Comparison of ENCODE assay signal across 27 cellular contexts in the genomic region with DNA sequence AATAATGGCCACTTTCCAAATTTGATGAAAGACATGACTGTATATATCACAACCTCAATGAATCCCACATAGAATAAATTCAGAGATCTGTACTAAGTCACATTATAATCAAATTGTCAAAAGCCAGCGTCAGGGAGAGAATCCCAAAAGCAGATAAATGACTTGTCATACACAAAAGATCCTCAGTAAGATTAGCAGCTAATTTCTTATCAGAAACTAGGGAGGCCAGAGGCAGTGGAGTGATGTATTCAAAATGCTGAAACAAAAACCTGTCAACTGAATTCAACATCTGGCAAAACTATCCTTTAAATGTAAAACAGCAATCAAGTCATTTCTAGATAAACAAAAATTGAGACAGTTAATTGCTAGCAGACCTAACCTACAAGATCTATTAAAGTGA. TPM values are rescaled to one million over a fixed set of nuclear protein-coding genes. Genes with fewer than 3 reads are reported as not detected.
DNase-seq lines count a peak whose midpoint lies in the region; ATAC-seq, FAIRE-seq and TF ChIP-seq lines count a peak whose summit lies in the region.
"Had no signal": no experiment of that assay in that cellular context is flagged by ENCODE, and none has a peak within 500 bp of the region (broad histone marks: within the 10 kb centered on the region; RNA-seq: fewer than 3 reads in every experiment).

No MANE protein-coding gene starts in this region.

- H3K79me2 ChIP-seq in SK-N-SH (ENCODE audit: insufficient read depth) (peaks cover 45% of the 10 kb centered on the region), astrocyte (ENCODE audit: insufficient read depth, low read length) (no peaks in the 10 kb centered on the region)

- TF ChIP-seq RAD21 in SK-N-SH (IDR thresholded peaks at IDR 0.05; ENCODE audit: low read length), result no peak

- H3F3A ChIP-seq in SK-N-SH (replicated peaks; ENCODE audit: insufficient read depth), result peaks cover 16% of the 10 kb centered on the region

- no peak overlapping the region for H3K4me3 Mint-ChIP-seq in astrocyte (ENCODE audit: unreplicated experiment)
- no peak overlapping the region for H3K4me3 Mint-ChIP-seq in activated T-helper 17 cell treated with anti-CD3 and anti-CD28 coated beads, Interleukin-2, amount 50 U/mL, for 72 hours
- H3K4me3 Mint-ChIP-seq: CD14-positive monocyte; CD4-positive, alpha-beta memory T cell; CD4-positive, CD25-positive, alpha-beta regulatory T cell; CD8-positive, alpha-beta memory T cell had no signal

- no peaks in the 10 kb centered on the region for H3K4me1 ChIP-seq in HEK293 (ENCODE audit: control insufficient read depth, insufficient read depth, low read length)
- H3K4me1 ChIP-seq in SK-N-SH (ENCODE audit: control insufficient read depth in 1 of 2, insufficient read depth in 2 of 2, low read depth in 1 of 2, low read length in 1 of 2), result peaks cover 0 to 15% of the 10 kb centered on the region in 2 experiments; a peak in 3 of 4 replicates
- H3K4me1 ChIP-seq in astrocyte (ENCODE audit: insufficient read depth, low read length), result peaks cover 14% of the 10 kb centered on the region
- no peaks in the 10 kb centered on the region for H3K4me1 ChIP-seq in left ventricle myocardium inferior
- H3K4me1 ChIP-seq: BLaER1 had no signal

- POLR2A ChIA-PET in HEK293 (lab: Yijun Ruan, JAX), result no interaction called here
- POLR2A ChIA-PET in SK-N-SH (lab: Yijun Ruan, JAX), result no interaction called here

- no peak overlapping the region for H3K27ac Mint-ChIP-seq in astrocyte (ENCODE audit: unreplicated experiment)
- no peak overlapping the region for H3K27ac Mint-ChIP-seq in activated T-helper 17 cell treated with anti-CD3 and anti-CD28 coated beads, Interleukin-2, amount 50 U/mL, for 72 hours
- H3K27ac Mint-ChIP-seq: CD14-positive monocyte; CD4-positive, alpha-beta memory T cell; CD4-positive, CD25-positive, alpha-beta regulatory T cell; CD8-positive, alpha-beta memory T cell had no signal

- H4K20me1 ChIP-seq in SK-N-SH (ENCODE audit: insufficient read depth) (no peaks in the 10 kb centered on the region), astrocyte (ENCODE audit: insufficient read depth, low read length) (no peaks in the 10 kb centered on the region)
- H4K20me1 ChIP-seq: BLaER1 had no signal

- H3K27ac ChIP-seq in HEK293 (ENCODE audit: extremely low read depth, low read depth, low read length) (no peak overlapping the region), SK-N-SH (ENCODE audit: low read depth in 2 of 2, low read length in 1 of 2) (peak overlapping the region in 1 of 2 experiments; percentile 77; a peak in 1 of 4 replicates), astrocyte (ENCODE audit: low read depth, low read length) (no peak overlapping the region), left ventricle myocardium inferior (replicated peaks) (no peak overlapping the region)
- H3K27ac ChIP-seq: BLaER1 had no signal

- H3K36me3 Mint-ChIP-seq in astrocyte (ENCODE audit: low read depth, unreplicated experiment), result peaks cover 2% of the 10 kb centered on the region
- H3K36me3 Mint-ChIP-seq in activated T-helper 17 cell treated with anti-CD3 and anti-CD28 coated beads, Interleukin-2, amount 50 U/mL, for 72 hours (ENCODE audit: low read depth), result no peaks in the 10 kb centered on the region
- H3K36me3 Mint-ChIP-seq: CD14-positive monocyte; CD4-positive, alpha-beta memory T cell; CD4-positive, CD25-positive, alpha-beta regulatory T cell; CD8-positive, alpha-beta memory T cell had no signal

- TF ChIP-seq CTCF in HEK293 (tag by site-specific recombination; IDR thresholded peaks at IDR 0.05) (no peak), SK-N-SH (IDR thresholded peaks at IDR 0.05) (no peak), astrocyte (IDR thresholded peaks at IDR 0.05; ENCODE audit: insufficient read depth, low read depth, low read length) (no peak), left ventricle myocardium inferior (IDR thresholded peaks at IDR 0.05; ENCODE audit: borderline replicate concordance) (no peak)

- CTCF ChIA-PET in HEK293 (lab: Yijun Ruan, JAX) (interaction anchor here (0.7 to 2.4 kb wide), 5 partner anchors 9 to 51 kb away, joined by 3 to 15 read pairs (median 4); no protein-coding TSS in a partner anchor), SK-N-SH (lab: Yijun Ruan, JAX) (interaction anchor here (1.6 to 2.4 kb wide), 4 partner anchors 8 to 11 kb away, joined by 3 to 12 read pairs (median 6); a partner anchor contains a TSS)

- H2AFZ ChIP-seq in SK-N-SH (ENCODE audit: low read depth), result no peak overlapping the region
- H2AFZ ChIP-seq in astrocyte (ENCODE audit: low read depth, low read length), result no peak overlapping the region

- H3K36me3 ChIP-seq in HEK293 (ENCODE audit: control insufficient read depth in 2 of 2, insufficient read depth in 1 of 2, low read length in 2 of 2) (no peaks in the 10 kb centered on the region), SK-N-SH (replicated peaks in 1 of 2; ENCODE audit: control insufficient read depth in 1 of 2, insufficient read depth in 2 of 2, low read length in 1 of 2) (peaks cover 0 to 13% of the 10 kb centered on the region in 2 experiments), astrocyte (ENCODE audit: insufficient read depth, low read length) (no peaks in the 10 kb centered on the region), left ventricle myocardium inferior (no peaks in the 10 kb centered on the region)
- H3K36me3 ChIP-seq: BE2C, BLaER1 had no signal

- peaks cover 5% of the 10 kb centered on the region for H3K9me3 Mint-ChIP-seq in astrocyte (ENCODE audit: unreplicated experiment)
- no peaks in the 10 kb centered on the region for H3K9me3 Mint-ChIP-seq in activated T-helper 17 cell treated with anti-CD3 and anti-CD28 coated beads, Interleukin-2, amount 50 U/mL, for 72 hours

- peak in 1 of 2 experiments; percentile 97; a peak in 2 of 4 replicates for TF ChIP-seq EP300 in SK-N-SH (IDR thresholded peaks at IDR 0.05; ENCODE audit: borderline replicate concordance in 1 of 2, low read depth in 1 of 2, low read length in 1 of 2)

- no peaks in the 10 kb centered on the region for H3K9me2 ChIP-seq in SK-N-SH

- no peaks in the 10 kb centered on the region for H3K27me3 ChIP-seq in SK-N-SH (ENCODE audit: insufficient read depth)
- no peaks in the 10 kb centered on the region for H3K27me3 ChIP-seq in astrocyte (ENCODE audit: insufficient read depth, low read length)
- no peaks in the 10 kb centered on the region for H3K27me3 ChIP-seq in left ventricle myocardium inferior (ENCODE audit: low read depth)
- H3K27me3 ChIP-seq: BE2C, BLaER1 had no signal

- WGBS in SK-N-SH (ENCODE audit: low lambda C conversion rate), result 0% methylated on average over 1 of the region's 1 CpG

- intact Hi-C loops in left ventricle myocardium inferior (cut with micrococcal nuclease), result no loop called here

- H3K4me3 ChIP-seq in HEK293 (ENCODE audit: low read depth, low read length) (no peak overlapping the region), SK-N-SH (ENCODE audit: low read depth in 2 of 2, low read length in 1 of 2) (no peak overlapping the region), astrocyte (ENCODE audit: insufficient read depth, low read depth, low read length) (no peak overlapping the region), left ventricle myocardium inferior (no peak overlapping the region)
- H3K4me3 ChIP-seq: BLaER1, GM12878 had no signal

- H3K27me3 Mint-ChIP-seq in astrocyte (ENCODE audit: low read depth, unreplicated experiment), result peaks cover 4% of the 10 kb centered on the region
- peaks cover 35% of the 10 kb centered on the region for H3K27me3 Mint-ChIP-seq in activated T-helper 17 cell treated with anti-CD3 and anti-CD28 coated beads, Interleukin-2, amount 50 U/mL, for 72 hours

- H3K4me1 Mint-ChIP-seq in astrocyte (ENCODE audit: low read depth, unreplicated experiment), result peaks cover 8% of the 10 kb centered on the region
- no peaks in the 10 kb centered on the region for H3K4me1 Mint-ChIP-seq in activated T-helper 17 cell treated with anti-CD3 and anti-CD28 coated beads, Interleukin-2, amount 50 U/mL, for 72 hours
- H3K4me1 Mint-ChIP-seq: CD4-positive, alpha-beta memory T cell; CD4-positive, CD25-positive, alpha-beta regulatory T cell; CD8-positive, alpha-beta memory T cell had no signal

- peak; percentile 47 for FAIRE-seq in astrocyte (lab: Jason Lieb, UNC)
- FAIRE-seq: A204.1, GM12878, GM12892, GM18507 had no signal

- H3K9me3 ChIP-seq in HEK293 (ENCODE audit: control insufficient read depth, insufficient read depth, low read depth, low read length) (no peaks in the 10 kb centered on the region), SK-N-SH (peaks cover 10% of the 10 kb centered on the region; the same call in 1 of the 2 replicates), astrocyte (ENCODE audit: insufficient read depth, low read depth, low read length) (no peaks in the 10 kb centered on the region), left ventricle myocardium inferior (replicated peaks) (peaks cover 14% of the 10 kb centered on the region)
- H3K9me3 ChIP-seq: BE2C had no signal

- no peak overlapping the region for H3K4me2 ChIP-seq in SK-N-SH
- H3K4me2 ChIP-seq in astrocyte (ENCODE audit: low read length), result no peak overlapping the region
- H3K4me2 ChIP-seq: BLaER1 had no signal

- DNase-seq in SK-N-SH, result peak; percentile 61
- no peak for DNase-seq in astrocyte (ENCODE audit: low read depth)
- DNase-seq in left ventricle myocardium inferior, result no peak
- no peak for DNase-seq in activated CD4-positive, alpha-beta T cell treated with anti-CD3 and anti-CD28 coated beads for 4 hours
- DNase-seq: 8988T; ACHN; BE2C; C1 segment of cervical spinal cord; CD4-positive, alpha-beta memory T cell; CD4-positive, CD25-positive, alpha-beta regulatory T cell; CD8-positive, alpha-beta memory T cell; COR-L47; DMS 273 treated with DMSO at 0.1 percent for 48 hours; DMS153; DMS53; DMS79; DND-41; EL; GDM1 had no signal

- no peak for ATAC-seq in activated T-helper 17 cell treated with anti-CD3 and anti-CD28 coated beads, Interleukin-2, amount 50 U/mL, for 72 hours (replicated peaks)
- ATAC-seq: GM12878 had no signal

- no peak overlapping the region for H3K9ac ChIP-seq in SK-N-SH
- H3K9ac ChIP-seq in astrocyte (ENCODE audit: low read length), result no peak overlapping the region
- H3K9ac ChIP-seq: BLaER1 had no signal

TF ChIP-seq in HEK293, 187 proteins besides CTCF, POLR2A, EP300 and RAD21 (continues in another document):
- no peak for TF ChIP-seq YY1 (tag by site-specific recombination; IDR thresholded peaks at IDR 0.05)
- no peak for TF ChIP-seq ZFHX2 (tag by site-specific recombination; conservative IDR thresholded peaks at IDR 0.05)
- TF ChIP-seq ZNF777 (tag by site-specific recombination; IDR thresholded peaks at IDR 0.05; ENCODE audit: borderline replicate concordance), result no peak

TF ChIP-seq in SK-N-SH, 30 proteins besides CTCF, POLR2A, EP300 and RAD21 (continues in another document):
- TF ChIP-seq MXI1 (IDR thresholded peaks at IDR 0.05; ENCODE audit: low read depth, low read length) (no peak), EZH2phosphoT487 (IDR thresholded peaks at IDR 0.05; ENCODE audit: borderline replicate concordance, low read depth) (no peak), FOXJ3 (CRISPR knock-in tag; IDR thresholded peaks at IDR 0.05) (peak; percentile 38; the same call in 1 of the 2 replicates), POLR2AphosphoS5 (IDR thresholded peaks at IDR 0.05; ENCODE audit: low read depth, low read length) (no peak)

RNA-seq across cellular contexts. Expression of a gene that starts 11.6 kb away (rescaled TPM):
- 12.4 and 13.8 TPM in 2 replicates for polyA plus RNA-seq in SK-N-SH (2012; rRNA removed)
- polyA plus RNA-seq in SK-N-SH (2012; cell fraction: cytosol; rRNA removed), result 9.9 and 11.6 TPM in 2 replicates
- polyA plus RNA-seq in SK-N-SH (2012; cell fraction: nucleus; rRNA removed), result 35.6 and 42.2 TPM in 2 replicates
- total RNA-seq in astrocyte (4.7 and 6.2 TPM in 2 replicates), left ventricle myocardium inferior (3.8 TPM)
- total RNA-seq in activated T-helper 17 cell treated with anti-CD3 and anti-CD28 coated beads, Interleukin-2, amount 50 U/mL, for 72 hours, result under 1 TPM; 0.32 to 0.48 TPM
- total RNA-seq: CD8-positive, alpha-beta memory T cell had no signal
- polyA plus RNA-seq: CD4-positive, alpha-beta memory T cell; CD4-positive, CD25-positive, alpha-beta regulatory T cell; CD8-positive, alpha-beta memory T cell had no signal
